ENCODE assay signal across 1 cellular context in genomic region chr16:1705688-1706385, GRCh38.
A peak's percentile ranks its signal among the peaks of the same experiment; 100 is the strongest.
TF ChIP-seq lines count a peak whose summit lies in the region.

A gene with protein sequence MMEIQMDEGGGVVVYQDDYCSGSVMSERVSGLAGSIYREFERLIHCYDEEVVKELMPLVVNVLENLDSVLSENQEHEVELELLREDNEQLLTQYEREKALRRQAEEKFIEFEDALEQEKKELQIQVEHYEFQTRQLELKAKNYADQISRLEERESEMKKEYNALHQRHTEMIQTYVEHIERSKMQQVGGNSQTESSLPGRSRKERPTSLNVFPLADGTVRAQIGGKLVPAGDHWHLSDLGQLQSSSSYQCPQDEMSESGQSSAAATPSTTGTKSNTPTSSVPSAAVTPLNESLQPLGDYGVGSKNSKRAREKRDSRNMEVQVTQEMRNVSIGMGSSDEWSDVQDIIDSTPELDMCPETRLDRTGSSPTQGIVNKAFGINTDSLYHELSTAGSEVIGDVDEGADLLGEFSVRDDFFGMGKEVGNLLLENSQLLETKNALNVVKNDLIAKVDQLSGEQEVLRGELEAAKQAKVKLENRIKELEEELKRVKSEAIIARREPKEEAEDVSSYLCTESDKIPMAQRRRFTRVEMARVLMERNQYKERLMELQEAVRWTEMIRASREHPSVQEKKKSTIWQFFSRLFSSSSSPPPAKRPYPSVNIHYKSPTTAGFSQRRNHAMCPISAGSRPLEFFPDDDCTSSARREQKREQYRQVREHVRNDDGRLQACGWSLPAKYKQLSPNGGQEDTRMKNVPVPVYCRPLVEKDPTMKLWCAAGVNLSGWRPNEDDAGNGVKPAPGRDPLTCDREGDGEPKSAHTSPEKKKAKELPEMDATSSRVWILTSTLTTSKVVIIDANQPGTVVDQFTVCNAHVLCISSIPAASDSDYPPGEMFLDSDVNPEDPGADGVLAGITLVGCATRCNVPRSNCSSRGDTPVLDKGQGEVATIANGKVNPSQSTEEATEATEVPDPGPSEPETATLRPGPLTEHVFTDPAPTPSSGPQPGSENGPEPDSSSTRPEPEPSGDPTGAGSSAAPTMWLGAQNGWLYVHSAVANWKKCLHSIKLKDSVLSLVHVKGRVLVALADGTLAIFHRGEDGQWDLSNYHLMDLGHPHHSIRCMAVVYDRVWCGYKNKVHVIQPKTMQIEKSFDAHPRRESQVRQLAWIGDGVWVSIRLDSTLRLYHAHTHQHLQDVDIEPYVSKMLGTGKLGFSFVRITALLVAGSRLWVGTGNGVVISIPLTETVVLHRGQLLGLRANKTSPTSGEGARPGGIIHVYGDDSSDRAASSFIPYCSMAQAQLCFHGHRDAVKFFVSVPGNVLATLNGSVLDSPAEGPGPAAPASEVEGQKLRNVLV (N-terminal part only) (plus strand): TSS chr16:1706195. CDS start chr16:1706340, 145 bp downstream.

TF ChIP-seq in GM12878, 131 proteins besides CTCF, POLR2A, EP300 and RAD21 (continued from another document and continues in another):
- TF ChIP-seq E4F1 (IDR thresholded peaks at IDR 0.05; ENCODE audit: borderline replicate concordance, partially characterized antibody) (no peak), PKNOX1 (IDR thresholded peaks at IDR 0.05) (peak; percentile 94), SUPT20H (IDR thresholded peaks at IDR 0.05; ENCODE audit: borderline replicate concordance, control insufficient read depth, low read depth, low read length) (no peak), PAX8 (IDR thresholded peaks at IDR 0.05) (no peak), YY1 (IDR thresholded peaks at IDR 0.05; ENCODE audit: low read depth, low read length) (peak; percentile 86), ZBTB4 (CRISPR knock-in tag; IDR thresholded peaks at IDR 0.05) (no peak), EZH2 (IDR thresholded peaks at IDR 0.05; ENCODE audit: borderline replicate concordance, control insufficient read depth, low read depth, low read length) (no peak), USF2 (IDR thresholded peaks at IDR 0.05; ENCODE audit: borderline replicate concordance, low read depth, low read length) (no peak), ASH2L (IDR thresholded peaks at IDR 0.05; ENCODE audit: borderline replicate concordance, low read depth) (no peak), CEBPB (IDR thresholded peaks at IDR 0.05; ENCODE audit: borderline replicate concordance in 1 of 2, low read depth in 2 of 2, low read length in 2 of 2) (no peak), TAF1 (IDR thresholded peaks at IDR 0.05; ENCODE audit: borderline replicate concordance, low read depth, low read length) (peak; percentile 62; the same call in 1 of the 2 replicates), MLLT1 (IDR thresholded peaks at IDR 0.05) (peak; percentile 53; the same call in 1 of the 2 replicates), NR2C2 (IDR thresholded peaks at IDR 0.05; ENCODE audit: borderline replicate concordance, control insufficient read depth, insufficient read length, low read depth) (no peak), TCF3 (IDR thresholded peaks at IDR 0.05; ENCODE audit: borderline replicate concordance, insufficient read depth, low read depth, low read length) (peak; percentile 68; the same call in 1 of the 2 replicates), TARDBP (IDR thresholded peaks at IDR 0.05; ENCODE audit: borderline replicate concordance) (no peak), MYB (IDR thresholded peaks at IDR 0.05; ENCODE audit: borderline replicate concordance, low read depth, low read length) (peak; percentile 77; the same call in 1 of the 2 replicates), MTA2 (IDR thresholded peaks at IDR 0.05; ENCODE audit: low read depth) (0 out of 2 replicates have a peak, but pooled peaks have one; percentile 17), BHLHE40 (IDR thresholded peaks at IDR 0.05; ENCODE audit: borderline replicate concordance in 1 of 2, low read depth in 2 of 2, low read length in 1 of 2) (peak; percentile 75 to 80; a peak in 3 of 4 replicates), RELA (IDR thresholded peaks at IDR 0.05; ENCODE audit: borderline replicate concordance, partially characterized antibody) (peak; percentile 89), ETV6 (conservative IDR thresholded peaks at IDR 0.05 in 1 of 2, IDR thresholded peaks at IDR 0.05 in 1 of 2; ENCODE audit: borderline replicate concordance in 1 of 2, low read depth in 1 of 2) (peak; percentile 13 to 46; a peak in 1 of 4 replicates), MTA3 (IDR thresholded peaks at IDR 0.05; ENCODE audit: borderline replicate concordance, low read length) (no peak), RB1 (IDR thresholded peaks at IDR 0.05; ENCODE audit: borderline replicate concordance) (peak; percentile 90; the same call in 1 of the 2 replicates), SMC3 (IDR thresholded peaks at IDR 0.05; ENCODE audit: borderline replicate concordance, low read length) (peak; percentile 38), ZNF217 (IDR thresholded peaks at IDR 0.05) (peak; percentile 80; the same call in 1 of the 2 replicates), SUZ12 (IDR thresholded peaks at IDR 0.05; ENCODE audit: unreplicated experiment) (no peak), CREM (IDR thresholded peaks at IDR 0.05; ENCODE audit: low read depth) (peak; percentile 98), SRF (IDR thresholded peaks at IDR 0.05; ENCODE audit: low read depth in 2 of 2, low read length in 2 of 2) (0 out of 4 replicates have a peak, but pooled peaks have one; percentile 23 to 36), EGR1 (IDR thresholded peaks at IDR 0.05; ENCODE audit: borderline replicate concordance in 1 of 2, low read depth in 2 of 2, low read length in 2 of 2) (peak in 1 of 2 experiments; percentile 73; a peak in 2 of 3 replicates), NFXL1 (IDR thresholded peaks at IDR 0.05; ENCODE audit: borderline replicate concordance) (peak; percentile 68; the same call in 1 of the 2 replicates)
- TF ChIP-seq, protein P1, sequence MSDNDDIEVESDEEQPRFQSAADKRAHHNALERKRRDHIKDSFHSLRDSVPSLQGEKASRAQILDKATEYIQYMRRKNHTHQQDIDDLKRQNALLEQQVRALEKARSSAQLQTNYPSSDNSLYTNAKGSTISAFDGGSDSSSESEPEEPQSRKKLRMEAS (IDR thresholded peaks at IDR 0.05; ENCODE audit: low read depth, low read length) = no peak
- TF ChIP-seq, protein P2, sequence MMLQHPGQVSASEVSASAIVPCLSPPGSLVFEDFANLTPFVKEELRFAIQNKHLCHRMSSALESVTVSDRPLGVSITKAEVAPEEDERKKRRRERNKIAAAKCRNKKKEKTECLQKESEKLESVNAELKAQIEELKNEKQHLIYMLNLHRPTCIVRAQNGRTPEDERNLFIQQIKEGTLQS (IDR thresholded peaks at IDR 0.05; ENCODE audit: borderline replicate concordance, extremely low read depth, low read depth, low read length) = peak; percentile 13; the same call in 1 of the 2 replicates
- TF ChIP-seq, protein P3, sequence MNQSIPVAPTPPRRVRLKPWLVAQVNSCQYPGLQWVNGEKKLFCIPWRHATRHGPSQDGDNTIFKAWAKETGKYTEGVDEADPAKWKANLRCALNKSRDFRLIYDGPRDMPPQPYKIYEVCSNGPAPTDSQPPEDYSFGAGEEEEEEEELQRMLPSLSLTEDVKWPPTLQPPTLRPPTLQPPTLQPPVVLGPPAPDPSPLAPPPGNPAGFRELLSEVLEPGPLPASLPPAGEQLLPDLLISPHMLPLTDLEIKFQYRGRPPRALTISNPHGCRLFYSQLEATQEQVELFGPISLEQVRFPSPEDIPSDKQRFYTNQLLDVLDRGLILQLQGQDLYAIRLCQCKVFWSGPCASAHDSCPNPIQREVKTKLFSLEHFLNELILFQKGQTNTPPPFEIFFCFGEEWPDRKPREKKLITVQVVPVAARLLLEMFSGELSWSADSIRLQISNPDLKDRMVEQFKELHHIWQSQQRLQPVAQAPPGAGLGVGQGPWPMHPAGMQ (IDR thresholded peaks at IDR 0.05; ENCODE audit: borderline replicate concordance) = no peak
- TF ChIP-seq, protein P4, sequence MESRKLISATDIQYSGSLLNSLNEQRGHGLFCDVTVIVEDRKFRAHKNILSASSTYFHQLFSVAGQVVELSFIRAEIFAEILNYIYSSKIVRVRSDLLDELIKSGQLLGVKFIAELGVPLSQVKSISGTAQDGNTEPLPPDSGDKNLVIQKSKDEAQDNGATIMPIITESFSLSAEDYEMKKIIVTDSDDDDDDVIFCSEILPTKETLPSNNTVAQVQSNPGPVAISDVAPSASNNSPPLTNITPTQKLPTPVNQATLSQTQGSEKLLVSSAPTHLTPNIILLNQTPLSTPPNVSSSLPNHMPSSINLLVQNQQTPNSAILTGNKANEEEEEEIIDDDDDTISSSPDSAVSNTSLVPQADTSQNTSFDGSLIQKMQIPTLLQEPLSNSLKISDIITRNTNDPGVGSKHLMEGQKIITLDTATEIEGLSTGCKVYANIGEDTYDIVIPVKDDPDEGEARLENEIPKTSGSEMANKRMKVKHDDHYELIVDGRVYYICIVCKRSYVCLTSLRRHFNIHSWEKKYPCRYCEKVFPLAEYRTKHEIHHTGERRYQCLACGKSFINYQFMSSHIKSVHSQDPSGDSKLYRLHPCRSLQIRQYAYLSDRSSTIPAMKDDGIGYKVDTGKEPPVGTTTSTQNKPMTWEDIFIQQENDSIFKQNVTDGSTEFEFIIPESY (IDR thresholded peaks at IDR 0.05) = no peak
- TF ChIP-seq, protein P5, sequence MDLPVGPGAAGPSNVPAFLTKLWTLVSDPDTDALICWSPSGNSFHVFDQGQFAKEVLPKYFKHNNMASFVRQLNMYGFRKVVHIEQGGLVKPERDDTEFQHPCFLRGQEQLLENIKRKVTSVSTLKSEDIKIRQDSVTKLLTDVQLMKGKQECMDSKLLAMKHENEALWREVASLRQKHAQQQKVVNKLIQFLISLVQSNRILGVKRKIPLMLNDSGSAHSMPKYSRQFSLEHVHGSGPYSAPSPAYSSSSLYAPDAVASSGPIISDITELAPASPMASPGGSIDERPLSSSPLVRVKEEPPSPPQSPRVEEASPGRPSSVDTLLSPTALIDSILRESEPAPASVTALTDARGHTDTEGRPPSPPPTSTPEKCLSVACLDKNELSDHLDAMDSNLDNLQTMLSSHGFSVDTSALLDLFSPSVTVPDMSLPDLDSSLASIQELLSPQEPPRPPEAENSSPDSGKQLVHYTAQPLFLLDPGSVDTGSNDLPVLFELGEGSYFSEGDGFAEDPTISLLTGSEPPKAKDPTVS (IDR thresholded peaks at IDR 0.05; ENCODE audit: low read depth, low read length) = no peak; the same call in 1 of the 2 replicates
